8 cellular contexts compared by ENCODE assay signal in genomic region chr13:27770809-27771208, GRCh38. TPM values are rescaled to one million over a fixed set of nuclear protein-coding genes. Genes with fewer than 3 reads are reported as not detected.
A peak's percentile ranks its signal among the peaks of the same experiment; 100 is the strongest.
DNase-seq lines count a peak whose midpoint lies in the region; ATAC-seq and TF ChIP-seq lines count a peak whose summit lies in the region.

No MANE protein-coding gene starts in this region.

- no peaks in the 10 kb centered on the region for H3K4me1 Mint-ChIP-seq in activated CD4-positive, alpha-beta memory T cell treated with anti-CD3 and anti-CD28 coated beads for 36 hours (ENCODE audit: low read depth)
- H3K4me1 Mint-ChIP-seq in activated CD4-positive, alpha-beta memory T cell treated with anti-CD3 and anti-CD28 coated beads, Interleukin-2, amount 10 ng/mL, durations not matched to agents 7 days and 5 days: no peaks in the 10 kb centered on the region
- H3K4me1 Mint-ChIP-seq in WTC11 (peaks cover 9% of the 10 kb centered on the region), memory B cell (peaks cover 7% of the 10 kb centered on the region), T-helper 17 cell (peaks cover 2% of the 10 kb centered on the region)

- no peak overlapping the region for H2AFZ ChIP-seq in mesenchymal stem cell (ENCODE audit: low read depth, low read length)

- intact Hi-C loops in activated CD4-positive, alpha-beta memory T cell treated with anti-CD3 and anti-CD28 coated beads for 36 hours (cut with micrococcal nuclease): loop anchor here (2.0 kb wide), 1 partner anchor 56 kb away; no protein-coding TSS in a partner anchor

- no peaks in the 10 kb centered on the region for H3K79me1 ChIP-seq in mesenchymal stem cell (replicated peaks; ENCODE audit: low read length, poor library complexity, severe bottlenecking)

- 16% methylated on average over 3 of the region's 3 CpGs for WGBS in mesenchymal stem cell

- H3K18ac ChIP-seq in mesenchymal stem cell (ENCODE audit: low read depth in 1 of 2, low read length in 2 of 2): no peak overlapping the region

- no peak overlapping the region for H2BK120ac ChIP-seq in mesenchymal stem cell (ENCODE audit: low read depth, low read length)

- H2BK5ac ChIP-seq in mesenchymal stem cell (ENCODE audit: low read depth, low read length, poor library complexity, severe bottlenecking): no peak overlapping the region

- peaks cover 15% of the 10 kb centered on the region for H3K27me3 Mint-ChIP-seq in activated CD4-positive, alpha-beta memory T cell treated with anti-CD3 and anti-CD28 coated beads for 36 hours
- H3K27me3 Mint-ChIP-seq in activated CD4-positive, alpha-beta memory T cell treated with anti-CD3 and anti-CD28 coated beads, Interleukin-2, amount 10 ng/mL, durations not matched to agents 7 days and 5 days: peaks cover 16% of the 10 kb centered on the region
- H3K27me3 Mint-ChIP-seq in WTC11 (ENCODE audit: low read depth) (peaks cover 45% of the 10 kb centered on the region), memory B cell (peaks cover 20% of the 10 kb centered on the region), T-helper 17 cell (peaks cover 59% of the 10 kb centered on the region)

- no peaks in the 10 kb centered on the region for H3K4me1 ChIP-seq in mesenchymal stem cell (ENCODE audit: control insufficient read depth, insufficient read depth, low read depth, low read length)

- H3K27ac ChIP-seq in mesenchymal stem cell (ENCODE audit: low read length, poor library complexity, severe bottlenecking): no peak overlapping the region

- H3K4ac ChIP-seq in mesenchymal stem cell (ENCODE audit: low read depth in 1 of 2, low read length in 2 of 2): no peak overlapping the region

- H4K91ac ChIP-seq in mesenchymal stem cell (ENCODE audit: low read length): no peak overlapping the region

- CTCF ChIA-PET in activated CD4-positive, alpha-beta memory T cell treated with anti-CD3 and anti-CD28 coated beads for 36 hours (lab: Charles Lee): interaction anchor here (1.1 to 4.6 kb wide), 6 partner anchors 9 to 409 kb away, joined by 3 to 54 read pairs (median 4); no protein-coding TSS in a partner anchor
- CTCF ChIA-PET in activated CD4-positive, alpha-beta memory T cell treated with anti-CD3 and anti-CD28 coated beads, Interleukin-2, amount 10 ng/mL, durations not matched to agents 7 days and 5 days (lab: Charles Lee): interaction anchor here (0.9 to 5.2 kb wide), 5 partner anchors 8 to 356 kb away, joined by 3 to 18 read pairs (median 4); no protein-coding TSS in a partner anchor
- CTCF ChIA-PET in WTC11 (lab: Charles Lee): interaction anchor here (0.6 to 8.7 kb wide), 19 partner anchors 8 to 213 kb away, joined by 3 to 112 read pairs (median 4); no protein-coding TSS in a partner anchor

- peak; percentile 40 for DNase-seq in activated CD4-positive, alpha-beta memory T cell treated with anti-CD3 and anti-CD28 coated beads for 36 hours
- no peak for DNase-seq in activated CD4-positive, alpha-beta memory T cell treated with anti-CD3 and anti-CD28 coated beads, Interleukin-2, amount 10 ng/mL, durations not matched to agents 7 days and 5 days
- DNase-seq in HuH-7.5 (ENCODE audit: low spot score) (peak; percentile 43), WTC11 (ENCODE audit: low spot score) (peak; percentile 56), memory B cell (ENCODE audit: low spot score in 2 of 2) (no peak), CD1c-positive myeloid dendritic cell (ENCODE audit: extremely low spot score) (no peak), mesenchymal stem cell (no peak), T-helper 17 cell (no peak)

- no peak overlapping the region for H4K8ac ChIP-seq in mesenchymal stem cell (ENCODE audit: low read length)

- POLR2A ChIA-PET in activated CD4-positive, alpha-beta memory T cell treated with anti-CD3 and anti-CD28 coated beads for 36 hours (lab: Charles Lee): no interaction called here
- POLR2A ChIA-PET in activated CD4-positive, alpha-beta memory T cell treated with anti-CD3 and anti-CD28 coated beads, Interleukin-2, amount 10 ng/mL, durations not matched to agents 7 days and 5 days (lab: Charles Lee): no interaction called here
- POLR2A ChIA-PET in WTC11 (lab: Charles Lee): interaction anchor here (0.6 kb wide), 1 partner anchor 284 kb away, joined by 3 read pairs; no protein-coding TSS in a partner anchor

- H3K23ac ChIP-seq in mesenchymal stem cell (ENCODE audit: low read length in 2 of 2): no peak overlapping the region

- H3K9me3 ChIP-seq in mesenchymal stem cell (ENCODE audit: control insufficient read depth, low read length): no peaks in the 10 kb centered on the region
- H3K9me3 ChIP-seq in T-helper 17 cell (ENCODE audit: control insufficient read depth, low read length, poor library complexity, severe bottlenecking): no peaks in the 10 kb centered on the region

- H3K4me3 ChIP-seq in mesenchymal stem cell (ENCODE audit: insufficient read depth in 1 of 2, low read depth in 1 of 2, low read length in 2 of 2): no peak overlapping the region

- H2AK5ac ChIP-seq in mesenchymal stem cell (ENCODE audit: low read length, severe bottlenecking): no peak overlapping the region

- H3K14ac ChIP-seq in mesenchymal stem cell (ENCODE audit: low read length in 2 of 2): no peak overlapping the region

- no peak overlapping the region for H3K4me3 Mint-ChIP-seq in activated CD4-positive, alpha-beta memory T cell treated with anti-CD3 and anti-CD28 coated beads for 36 hours
- H3K4me3 Mint-ChIP-seq in activated CD4-positive, alpha-beta memory T cell treated with anti-CD3 and anti-CD28 coated beads, Interleukin-2, amount 10 ng/mL, durations not matched to agents 7 days and 5 days: no peak overlapping the region
- H3K4me3 Mint-ChIP-seq in WTC11 (no peak overlapping the region), memory B cell (no peak overlapping the region), T-helper 17 cell (no peak overlapping the region)

- H2BK12ac ChIP-seq in mesenchymal stem cell (ENCODE audit: low read length in 2 of 2): no peak overlapping the region

- peaks cover 6 to 53% of the 10 kb centered on the region in 2 experiments for H3K27me3 ChIP-seq in mesenchymal stem cell (ENCODE audit: control insufficient read depth in 1 of 2, insufficient read depth in 1 of 2, low read length in 2 of 2)

- no peak overlapping the region for H3K27ac Mint-ChIP-seq in activated CD4-positive, alpha-beta memory T cell treated with anti-CD3 and anti-CD28 coated beads for 36 hours
- H3K27ac Mint-ChIP-seq in activated CD4-positive, alpha-beta memory T cell treated with anti-CD3 and anti-CD28 coated beads, Interleukin-2, amount 10 ng/mL, durations not matched to agents 7 days and 5 days: no peak overlapping the region
- H3K27ac Mint-ChIP-seq in WTC11 (no peak overlapping the region), memory B cell (no peak overlapping the region), T-helper 17 cell (no peak overlapping the region)

- ATAC-seq in WTC11 (peak; percentile 89), memory B cell (ENCODE audit: low read depth) (peak; percentile 47), T-helper 17 cell (no peak)

- no peak overlapping the region for H2BK15ac ChIP-seq in mesenchymal stem cell (ENCODE audit: low read depth, poor library complexity, severe bottlenecking)

- H3K36me3 Mint-ChIP-seq in activated CD4-positive, alpha-beta memory T cell treated with anti-CD3 and anti-CD28 coated beads for 36 hours: no peaks in the 10 kb centered on the region
- H3K36me3 Mint-ChIP-seq in activated CD4-positive, alpha-beta memory T cell treated with anti-CD3 and anti-CD28 coated beads, Interleukin-2, amount 10 ng/mL, durations not matched to agents 7 days and 5 days (ENCODE audit: low read depth): no peaks in the 10 kb centered on the region
- H3K36me3 Mint-ChIP-seq in WTC11 (no peaks in the 10 kb centered on the region), memory B cell (no peaks in the 10 kb centered on the region), T-helper 17 cell (ENCODE audit: low read depth) (no peaks in the 10 kb centered on the region)

- TF ChIP-seq CTCF in WTC11 (IDR thresholded peaks at IDR 0.05): no peak

- no peak overlapping the region for H3K9ac ChIP-seq in mesenchymal stem cell (ENCODE audit: low read length)

- H3K4me2 ChIP-seq in mesenchymal stem cell (ENCODE audit: low read length, poor library complexity, severe bottlenecking): no peak overlapping the region

- no peaks in the 10 kb centered on the region for H3K9me3 Mint-ChIP-seq in activated CD4-positive, alpha-beta memory T cell treated with anti-CD3 and anti-CD28 coated beads for 36 hours
- no peaks in the 10 kb centered on the region for H3K9me3 Mint-ChIP-seq in activated CD4-positive, alpha-beta memory T cell treated with anti-CD3 and anti-CD28 coated beads, Interleukin-2, amount 10 ng/mL, durations not matched to agents 7 days and 5 days
- H3K9me3 Mint-ChIP-seq in WTC11 (no peaks in the 10 kb centered on the region), memory B cell (no peaks in the 10 kb centered on the region)

- no peaks in the 10 kb centered on the region for H3K36me3 ChIP-seq in mesenchymal stem cell (ENCODE audit: control insufficient read depth in 1 of 2, insufficient read depth in 2 of 2, low read depth in 1 of 2, low read length in 2 of 2)

TF ChIP-seq in WTC11, 78 proteins besides CTCF, POLR2A, EP300 and RAD21:
- TF ChIP-seq GTF2I (CRISPR knock-in tag; conservative IDR thresholded peaks at IDR 0.05) (peak; percentile 16; the same call in 1 of the 2 replicates), CREM (CRISPR knock-in tag; IDR thresholded peaks at IDR 0.05) (no peak)

RNA-seq across cellular contexts. Expression of gene GSX1, which starts 21.5 kb away (rescaled TPM):
- total RNA-seq in activated CD4-positive, alpha-beta memory T cell treated with anti-CD3 and anti-CD28 coated beads for 36 hours: not detected
- not detected for total RNA-seq in activated CD4-positive, alpha-beta memory T cell treated with anti-CD3 and anti-CD28 coated beads, Interleukin-2, amount 10 ng/mL, durations not matched to agents 7 days and 5 days
- total RNA-seq in WTC11 (2021) (not detected in 3 replicates), T-helper 17 cell (not detected)
- not detected for polyA plus RNA-seq in mesenchymal stem cell (2013, experiment 1 of 2)
- not detected for polyA plus RNA-seq in mesenchymal stem cell (2013, experiment 2 of 2)

Comparison
In these comparisons a context has a peak if more than half of its experiments do, and no peak if none do; other contexts are left out.
1. DNase-seq: peak in activated CD4-positive, alpha-beta memory T cell treated with anti-CD3 and anti-CD28 coated beads for 36 hours (single experiment), HuH-7.5 (single experiment) and WTC11 (single experiment); none in activated CD4-positive, alpha-beta memory T cell treated with anti-CD3 and anti-CD28 coated beads, Interleukin-2, amount 10 ng/mL, durations not matched to agents 7 days and 5 days (single experiment), memory B cell (0 of 2), CD1c-positive myeloid dendritic cell (single experiment), mesenchymal stem cell (single experiment) and T-helper 17 cell (0 of 3).